ENCODE assay signal across 1 cellular context in genomic region chr2:177212895-177213856, GRCh38.
TF ChIP-seq lines count a peak whose summit lies in the region.

No MANE protein-coding gene starts in this region.

TF ChIP-seq in K562, 482 proteins besides CTCF, POLR2A, EP300 and RAD21 (continued from another document and continues in another):
- no peak for TF ChIP-seq ZNF407 (IDR thresholded peaks at IDR 0.05; ENCODE audit: low read depth)
- 0 out of 2 replicates have a peak, but pooled peaks have one; percentile 16 for TF ChIP-seq ZNF24 (IDR thresholded peaks at IDR 0.05)
- TF ChIP-seq MXD1 (CRISPR knock-in tag; IDR thresholded peaks at IDR 0.05; ENCODE audit: borderline replicate concordance, poor library complexity, severe bottlenecking), result no peak
- TF ChIP-seq PATZ1 (CRISPR knock-in tag; IDR thresholded peaks at IDR 0.05; ENCODE audit: borderline replicate concordance), result no peak
- TF ChIP-seq TGIF2 (CRISPR knock-in tag; IDR thresholded peaks at IDR 0.05), result no peak
- TF ChIP-seq RBM17 (IDR thresholded peaks at IDR 0.05; ENCODE audit: borderline replicate concordance, low read depth, low read length), result no peak
- no peak for TF ChIP-seq CBFA2T2 (conservative IDR thresholded peaks at IDR 0.05)
- TF ChIP-seq ZNF609 (CRISPR knock-in tag; IDR thresholded peaks at IDR 0.05; ENCODE audit: borderline replicate concordance), result no peak
- TF ChIP-seq ZNF140 (CRISPR knock-in tag; IDR thresholded peaks at IDR 0.05), result no peak
- TF ChIP-seq, protein P1, sequence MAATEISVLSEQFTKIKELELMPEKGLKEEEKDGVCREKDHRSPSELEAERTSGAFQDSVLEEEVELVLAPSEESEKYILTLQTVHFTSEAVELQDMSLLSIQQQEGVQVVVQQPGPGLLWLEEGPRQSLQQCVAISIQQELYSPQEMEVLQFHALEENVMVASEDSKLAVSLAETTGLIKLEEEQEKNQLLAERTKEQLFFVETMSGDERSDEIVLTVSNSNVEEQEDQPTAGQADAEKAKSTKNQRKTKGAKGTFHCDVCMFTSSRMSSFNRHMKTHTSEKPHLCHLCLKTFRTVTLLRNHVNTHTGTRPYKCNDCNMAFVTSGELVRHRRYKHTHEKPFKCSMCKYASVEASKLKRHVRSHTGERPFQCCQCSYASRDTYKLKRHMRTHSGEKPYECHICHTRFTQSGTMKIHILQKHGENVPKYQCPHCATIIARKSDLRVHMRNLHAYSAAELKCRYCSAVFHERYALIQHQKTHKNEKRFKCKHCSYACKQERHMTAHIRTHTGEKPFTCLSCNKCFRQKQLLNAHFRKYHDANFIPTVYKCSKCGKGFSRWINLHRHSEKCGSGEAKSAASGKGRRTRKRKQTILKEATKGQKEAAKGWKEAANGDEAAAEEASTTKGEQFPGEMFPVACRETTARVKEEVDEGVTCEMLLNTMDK (IDR thresholded peaks at IDR 0.05; ENCODE audit: borderline replicate concordance, insufficient read depth, low read depth, low read length, poor library complexity, severe bottlenecking), result no peak
- 0 out of 2 replicates have a peak, but pooled peaks have one; percentile 22 for TF ChIP-seq ZNF57 (CRISPR knock-in tag; IDR thresholded peaks at IDR 0.05)
- 0 out of 2 replicates have a peak, but pooled peaks have one; percentile 31 for TF ChIP-seq NR2C1 (IDR thresholded peaks at IDR 0.05)
- TF ChIP-seq NR2C1 (tag; IDR thresholded peaks at IDR 0.05), result 0 out of 2 replicates have a peak, but pooled peaks have one; percentile 23
- TF ChIP-seq PHTF2 (CRISPR knock-in tag; IDR thresholded peaks at IDR 0.05), result no peak
- TF ChIP-seq SMARCA5 (IDR thresholded peaks at IDR 0.05), result no peak
- peak; percentile 75 for TF ChIP-seq GABPB1 (CRISPR knock-in tag; IDR thresholded peaks at IDR 0.05)
- TF ChIP-seq HCFC1 (IDR thresholded peaks at IDR 0.05; ENCODE audit: low read depth, low read length), result peak; percentile 54
- no peak for TF ChIP-seq PYGO2 (tag; IDR thresholded peaks at IDR 0.05)
- TF ChIP-seq, protein P2, sequence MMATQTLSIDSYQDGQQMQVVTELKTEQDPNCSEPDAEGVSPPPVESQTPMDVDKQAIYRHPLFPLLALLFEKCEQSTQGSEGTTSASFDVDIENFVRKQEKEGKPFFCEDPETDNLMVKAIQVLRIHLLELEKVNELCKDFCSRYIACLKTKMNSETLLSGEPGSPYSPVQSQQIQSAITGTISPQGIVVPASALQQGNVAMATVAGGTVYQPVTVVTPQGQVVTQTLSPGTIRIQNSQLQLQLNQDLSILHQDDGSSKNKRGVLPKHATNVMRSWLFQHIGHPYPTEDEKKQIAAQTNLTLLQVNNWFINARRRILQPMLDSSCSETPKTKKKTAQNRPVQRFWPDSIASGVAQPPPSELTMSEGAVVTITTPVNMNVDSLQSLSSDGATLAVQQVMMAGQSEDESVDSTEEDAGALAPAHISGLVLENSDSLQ (IDR thresholded peaks at IDR 0.05), result peak; percentile 75
- TF ChIP-seq ZC3H8 (IDR thresholded peaks at IDR 0.05), result no peak
- no peak for TF ChIP-seq NELFE (IDR thresholded peaks at IDR 0.05; ENCODE audit: insufficient read depth, insufficient read length)
- no peak for TF ChIP-seq ZNF717 (CRISPR knock-in tag; IDR thresholded peaks at IDR 0.05)
- no peak for TF ChIP-seq MCM5 (IDR thresholded peaks at IDR 0.05; ENCODE audit: low read depth)
- no peak for TF ChIP-seq ADNP (tag; IDR thresholded peaks at IDR 0.05)
- TF ChIP-seq MTA3 (IDR thresholded peaks at IDR 0.05; ENCODE audit: borderline replicate concordance), result no peak
- peak; percentile 46; the same call in 1 of the 2 replicates for TF ChIP-seq ZKSCAN8 (CRISPR knock-in tag; IDR thresholded peaks at IDR 0.05)
- TF ChIP-seq XRCC3 (IDR thresholded peaks at IDR 0.05), result no peak
- no peak for TF ChIP-seq COPS2 (conservative IDR thresholded peaks at IDR 0.05)
- no peak for TF ChIP-seq RCOR1 (IDR thresholded peaks at IDR 0.05; ENCODE audit: borderline replicate concordance in 1 of 2, low read depth in 2 of 2, low read length in 2 of 2)
- TF ChIP-seq TRIM28 (IDR thresholded peaks at IDR 0.05), result no peak
- peak; percentile 16; the same call in 1 of the 2 replicates for TF ChIP-seq FOSL1 (tag; conservative IDR thresholded peaks at IDR 0.05)
- TF ChIP-seq YY1 (IDR thresholded peaks at IDR 0.05; ENCODE audit: borderline replicate concordance in 1 of 3, control insufficient read depth in 1 of 3, extremely low read depth in 1 of 3, insufficient read depth in 3 of 3, insufficient read length in 1 of 3, insufficient replicate concordance in 2 of 3, low read depth in 1 of 3, low read length in 2 of 3), result peak; percentile 90 to 98 (median 98)
- TF ChIP-seq ZBED1 (IDR thresholded peaks at IDR 0.05), result no peak
- no peak for TF ChIP-seq ZC3H11A (IDR thresholded peaks at IDR 0.05; ENCODE audit: low read depth, low read length)
- TF ChIP-seq, protein P3, sequence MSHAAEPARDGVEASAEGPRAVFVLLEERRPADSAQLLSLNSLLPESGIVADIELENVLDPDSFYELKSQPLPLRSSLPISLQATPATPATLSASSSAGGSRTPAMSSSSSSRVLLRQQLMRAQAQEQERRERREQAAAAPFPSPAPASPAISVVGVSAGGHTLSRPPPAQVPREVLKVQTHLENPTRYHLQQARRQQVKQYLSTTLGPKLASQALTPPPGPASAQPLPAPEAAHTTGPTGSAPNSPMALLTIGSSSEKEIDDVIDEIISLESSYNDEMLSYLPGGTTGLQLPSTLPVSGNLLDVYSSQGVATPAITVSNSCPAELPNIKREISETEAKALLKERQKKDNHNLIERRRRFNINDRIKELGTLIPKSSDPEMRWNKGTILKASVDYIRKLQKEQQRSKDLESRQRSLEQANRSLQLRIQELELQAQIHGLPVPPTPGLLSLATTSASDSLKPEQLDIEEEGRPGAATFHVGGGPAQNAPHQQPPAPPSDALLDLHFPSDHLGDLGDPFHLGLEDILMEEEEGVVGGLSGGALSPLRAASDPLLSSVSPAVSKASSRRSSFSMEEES (CRISPR knock-in tag; IDR thresholded peaks at IDR 0.05), result no peak; the same call in 1 of the 2 replicates
- no peak for TF ChIP-seq MIER1 (IDR thresholded peaks at IDR 0.05; ENCODE audit: low read depth)
- no peak for TF ChIP-seq TSC22D4 (tag; IDR thresholded peaks at IDR 0.05)
- TF ChIP-seq POLR2AphosphoS5 (IDR thresholded peaks at IDR 0.05; ENCODE audit: control insufficient read depth, insufficient read depth, low read depth, low read length), result peak; percentile 76
- TF ChIP-seq, protein P4, sequence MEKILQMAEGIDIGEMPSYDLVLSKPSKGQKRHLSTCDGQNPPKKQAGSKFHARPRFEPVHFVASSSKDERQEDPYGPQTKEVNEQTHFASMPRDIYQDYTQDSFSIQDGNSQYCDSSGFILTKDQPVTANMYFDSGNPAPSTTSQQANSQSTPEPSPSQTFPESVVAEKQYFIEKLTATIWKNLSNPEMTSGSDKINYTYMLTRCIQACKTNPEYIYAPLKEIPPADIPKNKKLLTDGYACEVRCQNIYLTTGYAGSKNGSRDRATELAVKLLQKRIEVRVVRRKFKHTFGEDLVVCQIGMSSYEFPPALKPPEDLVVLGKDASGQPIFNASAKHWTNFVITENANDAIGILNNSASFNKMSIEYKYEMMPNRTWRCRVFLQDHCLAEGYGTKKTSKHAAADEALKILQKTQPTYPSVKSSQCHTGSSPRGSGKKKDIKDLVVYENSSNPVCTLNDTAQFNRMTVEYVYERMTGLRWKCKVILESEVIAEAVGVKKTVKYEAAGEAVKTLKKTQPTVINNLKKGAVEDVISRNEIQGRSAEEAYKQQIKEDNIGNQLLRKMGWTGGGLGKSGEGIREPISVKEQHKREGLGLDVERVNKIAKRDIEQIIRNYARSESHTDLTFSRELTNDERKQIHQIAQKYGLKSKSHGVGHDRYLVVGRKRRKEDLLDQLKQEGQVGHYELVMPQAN (IDR thresholded peaks at IDR 0.05; ENCODE audit: borderline replicate concordance), result peak; percentile 76; the same call in 1 of the 2 replicates
